8 cellular contexts compared by ENCODE assay signal in genomic region chr18:57859314-57859713, GRCh38. TPM values are rescaled to one million over a fixed set of nuclear protein-coding genes. Genes with fewer than 3 reads are reported as not detected.
DNase-seq lines count a peak whose midpoint lies in the region; ATAC-seq, FAIRE-seq and TF ChIP-seq lines count a peak whose summit lies in the region.

No MANE protein-coding gene starts in this region.

- no peak overlapping the region for H3K4me3 ChIP-seq in AG04449 (ENCODE audit: low read depth, low read length)

- TF ChIP-seq POLR2A in GM12891 (IDR thresholded peaks at IDR 0.05; ENCODE audit: low read depth, low read length) = no peak

- POLR2A ChIA-PET in AG04449 (lab: Yijun Ruan, JAX) = no interaction called here

- ATAC-seq in HG02981 (IDR thresholded peaks at IDR 0.05; ENCODE audit: unreplicated experiment) = peak; percentile 45
- ATAC-seq in GM19455 (IDR thresholded peaks at IDR 0.05; ENCODE audit: unreplicated experiment) = no peak

- DNase-seq in AG04449 (ENCODE audit: low read depth, low spot score) (no peak), GM12891 (ENCODE audit: insufficient read length, low spot score) (peak; percentile 16), SK-MEL-5 (ENCODE audit: low read depth, low spot score) (peak; percentile 58), iPS DF 19.7 (ENCODE audit: low read depth, low spot score) (peak; percentile 3), NCI-H128 (lab: John Stamatoyannopoulos, UW; ENCODE audit: unreplicated experiment) (no peak)
- DNase-seq in activated CD8-positive, alpha-beta memory T cell treated with anti-CD3 and anti-CD28 coated beads for 24 hours = no peak

- peak; percentile 9 for TF ChIP-seq CTCF in AG04449 (IDR thresholded peaks at IDR 0.05; ENCODE audit: insufficient read depth, low read length, missing control alignments)

- FAIRE-seq in GM12891 (lab: Jason Lieb, UNC) = peak; percentile 72

- CTCF ChIA-PET in AG04449 (lab: Yijun Ruan, JAX) = interaction anchor here (0.7 to 3.1 kb wide), 4 partner anchors 9 to 78 kb away, joined by 3 to 13 read pairs (median 4); no protein-coding TSS in a partner anchor

- in situ Hi-C loops in SK-MEL-5 (cut with HindIII; ENCODE audit: low pct_unique_long_range_greater_than_20kb, low sequenced_read_pairs) = no loop called here

TF ChIP-seq in GM12891, 5 proteins besides CTCF, POLR2A, EP300 and RAD21:
- TF ChIP-seq TAF1 (IDR thresholded peaks at IDR 0.05; ENCODE audit: low read depth, low read length) = no peak
- no peak for TF ChIP-seq SPI1 (IDR thresholded peaks at IDR 0.05; ENCODE audit: low read depth, low read length)
- no peak for TF ChIP-seq PAX5 (IDR thresholded peaks at IDR 0.05; ENCODE audit: insufficient read depth, low read length, severe bottlenecking)
- TF ChIP-seq POLR2AphosphoS5 (IDR thresholded peaks at IDR 0.05; ENCODE audit: low read depth, low read length) = no peak

RNA-seq across cellular contexts. Expression of gene ATP8B1, which starts 56.2 kb away (rescaled TPM):
- polyA plus RNA-seq in GM12891 (2012; ENCODE audit: low read depth, missing spikeins) = 0.05 TPM
- total RNA-seq in SK-MEL-5 (2014; rRNA removed; shearing (Covaris generic)) = 0.61 and 0.90 TPM in 2 replicates
- polyA plus RNA-seq in SK-MEL-5 (2015; cell fraction: cytosol; rRNA removed) = 0.94 and 1.4 TPM in 2 replicates
- polyA plus RNA-seq in SK-MEL-5 (2015; cell fraction: nucleus; rRNA removed) = 0.43 and 0.47 TPM in 2 replicates

Comparison
In these comparisons a context has a peak if more than half of its experiments do, and no peak if none do; other contexts are left out.
1. DNase-seq: peak in GM12891 (single experiment), SK-MEL-5 (single experiment) and iPS DF 19.7 (single experiment); none in AG04449 (single experiment), activated CD8-positive, alpha-beta memory T cell treated with anti-CD3 and anti-CD28 coated beads for 24 hours (single experiment) and NCI-H128 (single experiment).